Comparison of ENCODE assay signal across 18 cellular contexts in genomic region chr6:53672232-53672631, GRCh38. TPM values are rescaled to one million over a fixed set of nuclear protein-coding genes. Genes with fewer than 3 reads are reported as not detected.
"Had no signal": no experiment of that assay in that cellular context is flagged by ENCODE, and none has a peak within 500 bp of the region (broad histone marks: within the 10 kb centered on the region; RNA-seq: fewer than 3 reads in every experiment).

No MANE protein-coding gene starts in this region.

- ATAC-seq: activated T-cell treated with anti-CD3 and anti-CD28 coated beads, Interleukin-2, amount 50 U/mL, for 72 hours had no signal

- H3K4me3 ChIP-seq: ascending aorta had no signal

- H3K9me3 ChIP-seq: ascending aorta had no signal

- H3K27me3 ChIP-seq: ascending aorta had no signal

- H3K27ac ChIP-seq: ascending aorta, WERI-Rb-1 had no signal

- H3K4me1 ChIP-seq: ascending aorta had no signal

- H3K36me3 ChIP-seq: ascending aorta, WERI-Rb-1 had no signal

- DNase-seq: activated CD4-positive, alpha-beta T cell treated with anti-CD3 and anti-CD28 coated beads for 1 hour; activated CD4-positive, alpha-beta T cell treated with anti-CD3 and anti-CD28 coated beads, Interleukin-2, amount 50 U/mL, for 4 hours; activated effector memory CD4-positive, alpha-beta T cell treated with anti-CD3 and anti-CD28 coated beads, Interleukin-2, amount 50 U/mL, for 16 hours; activated T-cell treated with anti-CD3 and anti-CD28 coated beads, Interleukin-2, amount 50 U/mL, for 72 hours; cerebellar nuclear complex; cortex of kidney; erythroblast; head of caudate nucleus; immature natural killer cell; nephron progenitor cell; occipital lobe; posterior cingulate gyrus; stimulated activated CD4-positive, alpha-beta T cell treated with anti-CD3 and anti-CD28 coated beads, Interleukin-12 subunit alpha, Interleukin-12 subunit beta, amount 100 ng/mL, for 4 hours; stimulated activated CD4-positive, alpha-beta T cell treated with anti-CD3 and anti-CD28 coated beads, Interleukin-1b, Interleukin-23, amount 100 ng/mL, for 48 hours; stimulated activated CD8-positive, alpha-beta memory T cell treated with anti-CD3 and anti-CD28 coated beads, Interleukin-4, amount 100 ng/mL, for 48 hours; stimulated activated naive CD4-positive, alpha-beta T cell; WERI-Rb-1 had no signal

RNA-seq across cellular contexts. Expression of gene KLHL31, which starts 6.7 kb away (rescaled TPM):
- polyA plus RNA-seq: immature natural killer cell had no signal
